ENCODE assay signal across 1 cellular context in genomic region chr20:20450461-20451027, GRCh38.
TF ChIP-seq lines count a peak whose summit lies in the region.

No MANE protein-coding gene starts in this region.

TF ChIP-seq in H1, 55 proteins besides CTCF, POLR2A, EP300 and RAD21 (continued from another document):
- TF ChIP-seq MAX (IDR thresholded peaks at IDR 0.05) (no peak), EZH2 (IDR thresholded peaks at IDR 0.05; ENCODE audit: low read depth, low read length, severe bottlenecking) (no peak), SIX5 (IDR thresholded peaks at IDR 0.05; ENCODE audit: low read depth, low read length) (no peak), CEBPB (IDR thresholded peaks at IDR 0.05; ENCODE audit: low read depth, low read length) (no peak), KDM4A (IDR thresholded peaks at IDR 0.05; ENCODE audit: low read depth, low read length, severe bottlenecking) (no peak)
